ENCODE assay signal across 16 cellular contexts in the genomic region with DNA sequence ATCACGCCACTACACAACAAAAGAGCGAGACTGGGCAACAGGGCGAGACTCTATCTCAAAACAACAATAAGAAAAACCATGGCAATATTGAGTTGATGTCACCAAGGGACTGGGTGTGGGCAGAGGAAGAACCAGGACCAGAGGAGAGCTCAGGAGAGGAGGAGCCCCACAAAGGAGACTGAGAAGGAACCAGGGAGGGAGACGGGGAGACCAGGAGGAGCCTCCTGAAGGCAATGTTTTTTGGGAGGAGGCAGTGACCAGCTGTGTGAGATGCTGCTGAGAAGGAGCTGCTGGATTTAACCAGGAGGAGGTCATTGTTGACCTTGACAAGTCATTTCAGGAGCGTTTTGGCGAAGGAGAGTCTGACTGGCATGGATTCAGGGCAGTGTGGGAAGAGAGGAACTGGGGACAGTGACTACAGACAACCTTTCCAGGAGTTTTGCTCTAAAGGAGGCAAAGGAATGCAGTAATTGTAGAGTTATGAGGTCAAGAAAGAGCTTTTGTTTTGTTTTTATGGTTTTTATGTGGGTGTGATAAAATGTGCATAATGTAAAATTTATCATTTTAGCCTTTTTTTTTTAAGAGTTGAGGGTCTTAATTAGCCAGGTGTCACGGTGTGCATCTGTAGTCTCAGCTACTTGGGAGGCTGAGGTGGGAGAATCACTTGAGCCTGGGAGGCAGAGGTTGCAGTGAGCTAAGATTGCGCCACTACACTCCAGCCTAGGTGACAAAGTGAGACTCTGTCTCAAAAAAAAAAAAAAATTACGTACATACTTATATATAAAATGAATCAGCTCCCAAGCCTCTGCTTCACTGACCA. TPM values are rescaled to one million over a fixed set of nuclear protein-coding genes. Genes with fewer than 3 reads are reported as not detected.
DNase-seq lines count a peak whose midpoint lies in the region; ATAC-seq and TF ChIP-seq lines count a peak whose summit lies in the region.
"Had no signal": no experiment of that assay in that cellular context is flagged by ENCODE, and none has a peak within 500 bp of the region (broad histone marks: within the 10 kb centered on the region; RNA-seq: fewer than 3 reads in every experiment).

No MANE protein-coding gene starts in this region.

- H3K9me3 ChIP-seq in neural progenitor cell (ENCODE audit: low read depth): no peaks in the 10 kb centered on the region
- H3K9me3 ChIP-seq: ovary, thoracic aorta had no signal

- no peaks in the 10 kb centered on the region for H3K27me3 Mint-ChIP-seq in activated naive CD4-positive, alpha-beta T cell treated with anti-CD3 and anti-CD28 coated beads, Interleukin-2, amount 50 U/mL, for 24 hours
- H3K27me3 Mint-ChIP-seq in activated naive CD4-positive, alpha-beta T cell treated with anti-CD3 and anti-CD28 coated beads, Interleukin-2, amount 10 ng/mL, durations not matched to agents 7 days and 5 days: no peaks in the 10 kb centered on the region
- H3K27me3 Mint-ChIP-seq in activated CD8-positive, alpha-beta T cell treated with anti-CD3 and anti-CD28 coated beads for 36 hours: no peaks in the 10 kb centered on the region
- H3K27me3 Mint-ChIP-seq in neural progenitor cell (ENCODE audit: insufficient read depth, low read depth): peaks cover 5% of the 10 kb centered on the region
- H3K27me3 Mint-ChIP-seq in stimulated activated memory B cell treated with anti-CD40 and anti-IgM and Interleukin-4, amounts not matched to agents 10 μg/mL and 1 μg/mL and 100 μg/mL, for 72 hours: no peaks in the 10 kb centered on the region

- H3K4me3 Mint-ChIP-seq in activated naive CD4-positive, alpha-beta T cell treated with anti-CD3 and anti-CD28 coated beads, Interleukin-2, amount 50 U/mL, for 24 hours: no peak overlapping the region
- H3K4me3 Mint-ChIP-seq in activated naive CD4-positive, alpha-beta T cell treated with anti-CD3 and anti-CD28 coated beads, Interleukin-2, amount 10 ng/mL, durations not matched to agents 7 days and 5 days: no peak overlapping the region
- no peak overlapping the region for H3K4me3 Mint-ChIP-seq in activated CD8-positive, alpha-beta T cell treated with anti-CD3 and anti-CD28 coated beads for 36 hours
- no peak overlapping the region for H3K4me3 Mint-ChIP-seq in neural progenitor cell
- no peak overlapping the region for H3K4me3 Mint-ChIP-seq in stimulated activated memory B cell treated with anti-CD40 and anti-IgM and Interleukin-4, amounts not matched to agents 10 μg/mL and 1 μg/mL and 100 μg/mL, for 72 hours
- H3K4me3 Mint-ChIP-seq: H9; mesothelial cell of epicardium; T-helper 1 cell treated with Interleukin-12 subunit alpha and Interleukin-12 subunit beta and Interleukin-4 antibody, amounts not matched to agents 30 μg/mL and 1 μg/mL, for 36 hours had no signal

- H3K9me3 Mint-ChIP-seq in activated naive CD4-positive, alpha-beta T cell treated with anti-CD3 and anti-CD28 coated beads, Interleukin-2, amount 50 U/mL, for 24 hours: no peaks in the 10 kb centered on the region
- no peaks in the 10 kb centered on the region for H3K9me3 Mint-ChIP-seq in activated naive CD4-positive, alpha-beta T cell treated with anti-CD3 and anti-CD28 coated beads, Interleukin-2, amount 10 ng/mL, durations not matched to agents 7 days and 5 days
- H3K9me3 Mint-ChIP-seq in activated CD8-positive, alpha-beta T cell treated with anti-CD3 and anti-CD28 coated beads for 36 hours: no peaks in the 10 kb centered on the region
- no peaks in the 10 kb centered on the region for H3K9me3 Mint-ChIP-seq in neural progenitor cell
- H3K9me3 Mint-ChIP-seq in stimulated activated memory B cell treated with anti-CD40 and anti-IgM and Interleukin-4, amounts not matched to agents 10 μg/mL and 1 μg/mL and 100 μg/mL, for 72 hours: no peaks in the 10 kb centered on the region
- H3K9me3 Mint-ChIP-seq: H9; mesothelial cell of epicardium; T-helper 1 cell treated with Interleukin-12 subunit alpha and Interleukin-12 subunit beta and Interleukin-4 antibody, amounts not matched to agents 30 μg/mL and 1 μg/mL, for 36 hours had no signal

- no peaks in the 10 kb centered on the region for H4K20me1 ChIP-seq in neural progenitor cell (ENCODE audit: low read depth)

- no peak overlapping the region for H3K4me2 ChIP-seq in neural progenitor cell

- no peak for TF ChIP-seq CTCF in activated CD8-positive, alpha-beta T cell treated with anti-CD3 and anti-CD28 coated beads for 36 hours (IDR thresholded peaks at IDR 0.05)
- no peak for TF ChIP-seq CTCF in neural progenitor cell (IDR thresholded peaks at IDR 0.05)

- H3K4me3 ChIP-seq in neural progenitor cell: no peak overlapping the region
- H3K4me3 ChIP-seq: ovary, thoracic aorta had no signal

- no peaks in the 10 kb centered on the region for H3K4me1 ChIP-seq in neural progenitor cell

- no peak overlapping the region for H2AFZ ChIP-seq in neural progenitor cell (replicated peaks)

- POLR2A ChIA-PET in activated CD8-positive, alpha-beta T cell treated with anti-CD3 and anti-CD28 coated beads for 36 hours (lab: Charles Lee): interaction anchor here (0.8 to 1.0 kb wide), 2 partner anchors 114 to 380 kb away, joined by 3 read pairs; no protein-coding TSS in a partner anchor

- CTCF ChIA-PET in activated naive CD4-positive, alpha-beta T cell treated with anti-CD3 and anti-CD28 coated beads, Interleukin-2, amount 10 ng/mL, durations not matched to agents 7 days and 5 days (lab: Charles Lee): interaction anchor here (0.7 to 2.2 kb wide), 4 partner anchors 9 to 37 kb away, joined by 3 to 9 read pairs (median 4); no protein-coding TSS in a partner anchor
- CTCF ChIA-PET in activated CD8-positive, alpha-beta T cell treated with anti-CD3 and anti-CD28 coated beads for 36 hours (lab: Charles Lee): interaction anchor here (1.7 to 3.1 kb wide), 2 partner anchors 8 to 37 kb away, joined by 6 to 14 read pairs; no protein-coding TSS in a partner anchor

- H3F3A ChIP-seq in neural progenitor cell (ENCODE audit: low read depth): no peaks in the 10 kb centered on the region

- ATAC-seq in activated CD8-positive, alpha-beta T cell treated with anti-CD3 and anti-CD28 coated beads for 36 hours: no peak
- ATAC-seq in stimulated activated memory B cell treated with anti-CD40 and anti-IgM and Interleukin-4, amounts not matched to agents 10 μg/mL and 1 μg/mL and 100 μg/mL, for 72 hours: no peak

- H3K27ac ChIP-seq in neural progenitor cell: no peak overlapping the region
- H3K27ac ChIP-seq: ovary, thoracic aorta had no signal

- intact Hi-C loops in activated CD8-positive, alpha-beta T cell treated with anti-CD3 and anti-CD28 coated beads for 36 hours (cut with micrococcal nuclease): no loop called here

- peaks cover 6% of the 10 kb centered on the region for H3K36me3 Mint-ChIP-seq in activated naive CD4-positive, alpha-beta T cell treated with anti-CD3 and anti-CD28 coated beads, Interleukin-2, amount 50 U/mL, for 24 hours
- peaks cover 2% of the 10 kb centered on the region for H3K36me3 Mint-ChIP-seq in activated naive CD4-positive, alpha-beta T cell treated with anti-CD3 and anti-CD28 coated beads, Interleukin-2, amount 10 ng/mL, durations not matched to agents 7 days and 5 days
- peaks cover 4% of the 10 kb centered on the region for H3K36me3 Mint-ChIP-seq in activated CD8-positive, alpha-beta T cell treated with anti-CD3 and anti-CD28 coated beads for 36 hours (ENCODE audit: low read depth)
- peaks cover 2% of the 10 kb centered on the region for H3K36me3 Mint-ChIP-seq in neural progenitor cell
- H3K36me3 Mint-ChIP-seq in stimulated activated memory B cell treated with anti-CD40 and anti-IgM and Interleukin-4, amounts not matched to agents 10 μg/mL and 1 μg/mL and 100 μg/mL, for 72 hours: peaks cover 13% of the 10 kb centered on the region

- H3K27me3 ChIP-seq in neural progenitor cell: no peaks in the 10 kb centered on the region
- H3K27me3 ChIP-seq: ovary had no signal

- DNase-seq in activated naive CD4-positive, alpha-beta T cell treated with anti-CD3 and anti-CD28 coated beads, Interleukin-2, amount 10 ng/mL, durations not matched to agents 7 days and 5 days: no peak
- DNase-seq in activated CD8-positive, alpha-beta T cell treated with anti-CD3 and anti-CD28 coated beads for 36 hours: no peak
- no peak for DNase-seq in neural progenitor cell (ENCODE audit: low spot score)
- DNase-seq in NCI-H146 (lab: John Stamatoyannopoulos, UW): no peak
- DNase-seq: activated CD4-positive, alpha-beta T cell treated with anti-CD3 and anti-CD28 coated beads for 48 hours; DMS 273 treated with DMSO at 0.1 percent for 48 hours; foreskin melanocyte; H9; NCI-H1694; NCI-H510A; ovary had no signal

- no peaks in the 10 kb centered on the region for H3K4me1 Mint-ChIP-seq in activated naive CD4-positive, alpha-beta T cell treated with anti-CD3 and anti-CD28 coated beads, Interleukin-2, amount 50 U/mL, for 24 hours
- no peaks in the 10 kb centered on the region for H3K4me1 Mint-ChIP-seq in activated naive CD4-positive, alpha-beta T cell treated with anti-CD3 and anti-CD28 coated beads, Interleukin-2, amount 10 ng/mL, durations not matched to agents 7 days and 5 days
- H3K4me1 Mint-ChIP-seq in activated CD8-positive, alpha-beta T cell treated with anti-CD3 and anti-CD28 coated beads for 36 hours (ENCODE audit: low read depth): no peaks in the 10 kb centered on the region
- H3K4me1 Mint-ChIP-seq in neural progenitor cell: no peaks in the 10 kb centered on the region
- no peaks in the 10 kb centered on the region for H3K4me1 Mint-ChIP-seq in stimulated activated memory B cell treated with anti-CD40 and anti-IgM and Interleukin-4, amounts not matched to agents 10 μg/mL and 1 μg/mL and 100 μg/mL, for 72 hours
- H3K4me1 Mint-ChIP-seq: H9, mesothelial cell of epicardium had no signal

- no peaks in the 10 kb centered on the region for H3K79me2 ChIP-seq in neural progenitor cell (ENCODE audit: low read depth)

- peak overlapping the region; percentile 80 for H3K27ac Mint-ChIP-seq in activated naive CD4-positive, alpha-beta T cell treated with anti-CD3 and anti-CD28 coated beads, Interleukin-2, amount 50 U/mL, for 24 hours
- no peak overlapping the region for H3K27ac Mint-ChIP-seq in activated naive CD4-positive, alpha-beta T cell treated with anti-CD3 and anti-CD28 coated beads, Interleukin-2, amount 10 ng/mL, durations not matched to agents 7 days and 5 days
- peak overlapping the region; percentile 50 for H3K27ac Mint-ChIP-seq in activated CD8-positive, alpha-beta T cell treated with anti-CD3 and anti-CD28 coated beads for 36 hours
- H3K27ac Mint-ChIP-seq in neural progenitor cell: peak overlapping the region; percentile 24
- H3K27ac Mint-ChIP-seq in stimulated activated memory B cell treated with anti-CD40 and anti-IgM and Interleukin-4, amounts not matched to agents 10 μg/mL and 1 μg/mL and 100 μg/mL, for 72 hours: no peak overlapping the region
- H3K27ac Mint-ChIP-seq: H9; mesothelial cell of epicardium; T-helper 1 cell treated with Interleukin-12 subunit alpha and Interleukin-12 subunit beta and Interleukin-4 antibody, amounts not matched to agents 30 μg/mL and 1 μg/mL, for 36 hours had no signal

- H3K36me3 ChIP-seq in neural progenitor cell: no peaks in the 10 kb centered on the region
- H3K36me3 ChIP-seq: ovary had no signal

- H3K9ac ChIP-seq in neural progenitor cell: no peak overlapping the region

RNA-seq across cellular contexts. Expression of a gene that starts 17.9 kb away (rescaled TPM):
- total RNA-seq in activated CD8-positive, alpha-beta T cell treated with anti-CD3 and anti-CD28 coated beads for 36 hours: 10 to 100 TPM; 29.7 to 30.1 TPM
- total RNA-seq in neural progenitor cell (ENCODE audit: low replicate concordance): 8.3 and 9.2 TPM in 2 replicates

RNA-seq across cellular contexts. Expression of a gene that starts 18.3 kb away (rescaled TPM):
- total RNA-seq in activated CD8-positive, alpha-beta T cell treated with anti-CD3 and anti-CD28 coated beads for 36 hours: 10 to 100 TPM; 31.9 to 33.5 TPM
- total RNA-seq in neural progenitor cell (ENCODE audit: low replicate concordance): 16.8 and 39.0 TPM in 2 replicates

RNA-seq across cellular contexts. Expression of a gene that starts 28.3 kb away (rescaled TPM):
- 10 to 100 TPM; 12.4 to 13.3 TPM for total RNA-seq in activated CD8-positive, alpha-beta T cell treated with anti-CD3 and anti-CD28 coated beads for 36 hours
- 15.0 and 21.5 TPM in 2 replicates for total RNA-seq in neural progenitor cell (ENCODE audit: low replicate concordance)

RNA-seq across cellular contexts. Expression of a gene that starts 28.6 kb away (rescaled TPM):
- total RNA-seq in activated CD8-positive, alpha-beta T cell treated with anti-CD3 and anti-CD28 coated beads for 36 hours: 10 to 100 TPM; 29.8 to 34.6 TPM
- total RNA-seq in neural progenitor cell (ENCODE audit: low replicate concordance): 25.2 and 37.5 TPM in 2 replicates

RNA-seq across cellular contexts. Expression of a gene that starts 36.0 kb away (rescaled TPM):
- total RNA-seq in activated CD8-positive, alpha-beta T cell treated with anti-CD3 and anti-CD28 coated beads for 36 hours: 10 to 100 TPM; 10.5 to 11.2 TPM
- total RNA-seq in neural progenitor cell (ENCODE audit: low replicate concordance): 4.4 and 8.6 TPM in 2 replicates

Comparison
In these comparisons a context has a peak if more than half of its experiments do, and no peak if none do; other contexts are left out.
1. H3K27ac Mint-ChIP-seq: peak in activated naive CD4-positive, alpha-beta T cell treated with anti-CD3 and anti-CD28 coated beads, Interleukin-2, amount 50 U/mL, for 24 hours (single experiment), activated CD8-positive, alpha-beta T cell treated with anti-CD3 and anti-CD28 coated beads for 36 hours (single experiment) and neural progenitor cell (single experiment); none in activated naive CD4-positive, alpha-beta T cell treated with anti-CD3 and anti-CD28 coated beads, Interleukin-2, amount 10 ng/mL, durations not matched to agents 7 days and 5 days (single experiment) and stimulated activated memory B cell treated with anti-CD40 and anti-IgM and Interleukin-4, amounts not matched to agents 10 μg/mL and 1 μg/mL and 100 μg/mL, for 72 hours (single experiment).